ENCODE assay signal across 1 cellular context in the genomic region with DNA sequence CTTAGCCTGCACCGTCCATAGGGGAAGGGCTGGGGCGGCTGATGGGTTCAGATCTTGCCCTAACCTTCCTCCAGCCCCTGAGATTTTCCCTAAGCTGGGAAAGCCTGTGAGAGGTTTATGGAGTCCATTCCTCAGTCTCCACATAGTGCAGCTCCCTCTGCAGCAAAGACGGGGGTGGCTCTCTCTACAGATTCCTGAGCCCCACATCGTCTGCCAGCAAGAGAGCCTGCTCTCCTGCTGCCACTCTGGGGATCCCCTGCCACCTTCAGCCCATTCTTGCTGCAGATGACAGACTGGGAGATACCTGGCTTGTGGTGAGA.
TF ChIP-seq lines count a peak whose summit lies in the region.

No MANE protein-coding gene starts in this region.

TF ChIP-seq in IMR-90, 13 proteins besides CTCF, POLR2A, EP300 and RAD21:
- TF ChIP-seq MXI1 (IDR thresholded peaks at IDR 0.05; ENCODE audit: borderline replicate concordance, low read depth, low read length) (no peak), MAZ (IDR thresholded peaks at IDR 0.05; ENCODE audit: borderline replicate concordance, low read depth, low read length) (no peak), MAFK (IDR thresholded peaks at IDR 0.05; ENCODE audit: low read depth, low read length) (no peak), FOS (IDR thresholded peaks at IDR 0.05; ENCODE audit: low read depth, low read length) (no peak), SMC3 (IDR thresholded peaks at IDR 0.05; ENCODE audit: low read depth, low read length) (no peak), NFE2L2 (IDR thresholded peaks at IDR 0.05; ENCODE audit: low read depth, low read length) (no peak), BHLHE40 (IDR thresholded peaks at IDR 0.05; ENCODE audit: low read depth, low read length) (no peak), RCOR1 (IDR thresholded peaks at IDR 0.05; ENCODE audit: insufficient replicate concordance, low read length) (no peak), CHD1 (IDR thresholded peaks at IDR 0.05; ENCODE audit: low read depth, low read length) (no peak), CEBPB (IDR thresholded peaks at IDR 0.05; ENCODE audit: low read depth, low read length) (no peak), RFX5 (IDR thresholded peaks at IDR 0.05; ENCODE audit: low read depth, low read length) (no peak)
- TF ChIP-seq, protein P1, sequence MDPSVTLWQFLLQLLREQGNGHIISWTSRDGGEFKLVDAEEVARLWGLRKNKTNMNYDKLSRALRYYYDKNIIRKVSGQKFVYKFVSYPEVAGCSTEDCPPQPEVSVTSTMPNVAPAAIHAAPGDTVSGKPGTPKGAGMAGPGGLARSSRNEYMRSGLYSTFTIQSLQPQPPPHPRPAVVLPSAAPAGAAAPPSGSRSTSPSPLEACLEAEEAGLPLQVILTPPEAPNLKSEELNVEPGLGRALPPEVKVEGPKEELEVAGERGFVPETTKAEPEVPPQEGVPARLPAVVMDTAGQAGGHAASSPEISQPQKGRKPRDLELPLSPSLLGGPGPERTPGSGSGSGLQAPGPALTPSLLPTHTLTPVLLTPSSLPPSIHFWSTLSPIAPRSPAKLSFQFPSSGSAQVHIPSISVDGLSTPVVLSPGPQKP (IDR thresholded peaks at IDR 0.05; ENCODE audit: borderline replicate concordance, low read depth, low read length), result no peak
- TF ChIP-seq, protein P2, sequence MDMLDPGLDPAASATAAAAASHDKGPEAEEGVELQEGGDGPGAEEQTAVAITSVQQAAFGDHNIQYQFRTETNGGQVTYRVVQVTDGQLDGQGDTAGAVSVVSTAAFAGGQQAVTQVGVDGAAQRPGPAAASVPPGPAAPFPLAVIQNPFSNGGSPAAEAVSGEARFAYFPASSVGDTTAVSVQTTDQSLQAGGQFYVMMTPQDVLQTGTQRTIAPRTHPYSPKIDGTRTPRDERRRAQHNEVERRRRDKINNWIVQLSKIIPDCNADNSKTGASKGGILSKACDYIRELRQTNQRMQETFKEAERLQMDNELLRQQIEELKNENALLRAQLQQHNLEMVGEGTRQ (IDR thresholded peaks at IDR 0.05; ENCODE audit: low read depth, low read length), result no peak
